Comparison of ENCODE assay signal across 1 cellular context in the genomic region with DNA sequence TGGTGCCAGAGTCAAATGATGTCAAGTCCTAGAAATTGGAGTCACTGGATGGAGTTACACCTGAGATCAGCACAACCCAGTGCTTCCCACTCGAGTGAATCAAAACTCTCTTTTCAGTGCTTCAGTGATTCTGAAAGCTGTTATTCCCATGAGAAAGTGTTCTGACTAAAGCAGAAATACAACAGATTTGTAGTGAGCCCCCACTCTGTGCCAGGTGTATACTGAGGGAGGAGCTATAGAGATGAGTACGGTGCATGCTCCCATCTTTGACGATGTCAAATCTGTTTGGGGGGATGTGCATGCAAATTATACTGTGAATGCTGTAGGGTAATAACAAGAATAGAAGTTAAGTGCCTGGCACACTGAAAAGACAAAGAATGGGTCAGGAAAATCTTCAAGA.
TF ChIP-seq lines count a peak whose summit lies in the region.

No MANE protein-coding gene starts in this region.

TF ChIP-seq in GM12878, 131 proteins besides CTCF, POLR2A, EP300 and RAD21 (continued from another document):
- TF ChIP-seq USF2 (IDR thresholded peaks at IDR 0.05; ENCODE audit: borderline replicate concordance, low read depth, low read length) (no peak), ZBTB11 (CRISPR knock-in tag; IDR thresholded peaks at IDR 0.05) (no peak), KAT2A (conservative IDR thresholded peaks at IDR 0.05; ENCODE audit: control insufficient read depth, low read depth, low read length) (no peak)
